Comparison of ENCODE assay signal across 1 cellular context in genomic region chr1:203331224-203331623, GRCh38.
TF ChIP-seq lines count a peak whose summit lies in the region.

No MANE protein-coding gene starts in this region.

TF ChIP-seq in HepG2, 621 proteins besides CTCF, POLR2A, EP300 and RAD21 (continued from another document):
- TF ChIP-seq MAFK (conservative IDR thresholded peaks at IDR 0.05 in 1 of 2, IDR thresholded peaks at IDR 0.05 in 1 of 2; ENCODE audit: low read length in 2 of 2) = peak; percentile 69 to 88
- TF ChIP-seq ZNF296 (CRISPR knock-in tag; conservative IDR thresholded peaks at IDR 0.05) = no peak
